9 cellular contexts compared by ENCODE assay signal in genomic region chr14:92692822-92693226, GRCh38. TPM values are rescaled to one million over a fixed set of nuclear protein-coding genes. Genes with fewer than 3 reads are reported as not detected.
A peak's percentile ranks its signal among the peaks of the same experiment; 100 is the strongest.
DNase-seq lines count a peak whose midpoint lies in the region; ATAC-seq and TF ChIP-seq lines count a peak whose summit lies in the region.
"Had no signal": no experiment of that assay in that cellular context is flagged by ENCODE, and none has a peak within 500 bp of the region (broad histone marks: within the 10 kb centered on the region; RNA-seq: fewer than 3 reads in every experiment).

No MANE protein-coding gene starts in this region.

- H2AFZ ChIP-seq in neural progenitor cell (replicated peaks), result no peak overlapping the region

- H3F3A ChIP-seq in neural progenitor cell (ENCODE audit: low read depth), result no peaks in the 10 kb centered on the region

- H3K9me3 Mint-ChIP-seq in immature natural killer cell, result no peaks in the 10 kb centered on the region
- H3K9me3 Mint-ChIP-seq in neural progenitor cell, result no peaks in the 10 kb centered on the region

- no peak for ATAC-seq in HG02642 (IDR thresholded peaks at IDR 0.05; ENCODE audit: poor library complexity, unreplicated experiment)
- ATAC-seq in GM19351 (IDR thresholded peaks at IDR 0.05; ENCODE audit: unreplicated experiment), result no peak

- H3K79me2 ChIP-seq in neural progenitor cell (ENCODE audit: low read depth), result no peaks in the 10 kb centered on the region

- no peaks in the 10 kb centered on the region for H3K9me3 ChIP-seq in neural progenitor cell (ENCODE audit: low read depth)

- H4K20me1 ChIP-seq in neural progenitor cell (ENCODE audit: low read depth), result no peaks in the 10 kb centered on the region

- peaks cover under 1% of the 10 kb centered on the region for H3K4me1 ChIP-seq in neural progenitor cell

- no peak overlapping the region for H3K9ac ChIP-seq in neural progenitor cell

- no peak for TF ChIP-seq CTCF in neural progenitor cell (IDR thresholded peaks at IDR 0.05)

- peaks cover 17% of the 10 kb centered on the region for H3K27me3 ChIP-seq in neural progenitor cell

- no peak overlapping the region for H3K27ac ChIP-seq in neural progenitor cell

- DNase-seq in stimulated activated naive CD4-positive, alpha-beta T cell (lab: John Stamatoyannopoulos, UW), result peak in 5 of 6 experiments; percentile 20 to 59 (median 34)
- DNase-seq in stimulated activated naive CD4-positive, alpha-beta T cell treated with Interleukin-2 at 50 U/mL for 16 hours (lab: John Stamatoyannopoulos, UW), result no peak
- DNase-seq in RPMI8226 (peak; percentile 95), immature natural killer cell (no peak), neural progenitor cell (ENCODE audit: low spot score) (no peak)
- DNase-seq in stimulated activated CD4-positive, alpha-beta T cell treated with anti-CD3 and anti-CD28 coated beads, Interleukin-4, amount 100 ng/mL, for 4 hours, result no peak
- DNase-seq: effector CD8-positive, alpha-beta T cell had no signal

- H3K4me3 Mint-ChIP-seq in immature natural killer cell (no peak overlapping the region), neural progenitor cell (no peak overlapping the region)

- H3K36me3 Mint-ChIP-seq in immature natural killer cell (no peaks in the 10 kb centered on the region), neural progenitor cell (no peaks in the 10 kb centered on the region)

- no peak overlapping the region for H3K4me3 ChIP-seq in neural progenitor cell

- peaks cover 13 to 35% (median 26%) of the 10 kb centered on the region in 3 donors for H3K27me3 Mint-ChIP-seq in immature natural killer cell (ENCODE audit: low read depth in 3 of 3)
- peaks cover 17% of the 10 kb centered on the region for H3K27me3 Mint-ChIP-seq in neural progenitor cell (ENCODE audit: insufficient read depth, low read depth)

- H3K27ac Mint-ChIP-seq in immature natural killer cell, result peak overlapping the region; percentile 23 to 78 (median 60)
- H3K27ac Mint-ChIP-seq in neural progenitor cell, result no peak overlapping the region

- H3K4me2 ChIP-seq in neural progenitor cell, result no peak overlapping the region

- H3K4me1 Mint-ChIP-seq in immature natural killer cell, result peaks cover 30 to 54% of the 10 kb centered on the region in 2 donors
- H3K4me1 Mint-ChIP-seq in neural progenitor cell, result peaks cover 7% of the 10 kb centered on the region

- H3K36me3 ChIP-seq in neural progenitor cell, result no peaks in the 10 kb centered on the region

RNA-seq across cellular contexts. Expression of gene LGMN, which starts 55.6 kb away (rescaled TPM):
- 1 to 10 TPM; 1.7 to 7.4 (median 2.9) TPM for polyA plus RNA-seq in immature natural killer cell
- total RNA-seq in neural progenitor cell (ENCODE audit: low replicate concordance), result 71.8 and 87.0 TPM in 2 replicates

Comparison
In these comparisons a context has a peak if more than half of its experiments do, and no peak if none do; other contexts are left out.
1. DNase-seq: peak in stimulated activated naive CD4-positive, alpha-beta T cell (5 of 6) and RPMI8226 (single experiment); none in stimulated activated naive CD4-positive, alpha-beta T cell treated with Interleukin-2 at 50 U/mL for 16 hours (single experiment), immature natural killer cell (0 of 3), stimulated activated CD4-positive, alpha-beta T cell treated with anti-CD3 and anti-CD28 coated beads, Interleukin-4, amount 100 ng/mL, for 4 hours (0 of 2) and neural progenitor cell (single experiment).